Comparison of ENCODE assay signal across 2 cellular contexts in the genomic region with DNA sequence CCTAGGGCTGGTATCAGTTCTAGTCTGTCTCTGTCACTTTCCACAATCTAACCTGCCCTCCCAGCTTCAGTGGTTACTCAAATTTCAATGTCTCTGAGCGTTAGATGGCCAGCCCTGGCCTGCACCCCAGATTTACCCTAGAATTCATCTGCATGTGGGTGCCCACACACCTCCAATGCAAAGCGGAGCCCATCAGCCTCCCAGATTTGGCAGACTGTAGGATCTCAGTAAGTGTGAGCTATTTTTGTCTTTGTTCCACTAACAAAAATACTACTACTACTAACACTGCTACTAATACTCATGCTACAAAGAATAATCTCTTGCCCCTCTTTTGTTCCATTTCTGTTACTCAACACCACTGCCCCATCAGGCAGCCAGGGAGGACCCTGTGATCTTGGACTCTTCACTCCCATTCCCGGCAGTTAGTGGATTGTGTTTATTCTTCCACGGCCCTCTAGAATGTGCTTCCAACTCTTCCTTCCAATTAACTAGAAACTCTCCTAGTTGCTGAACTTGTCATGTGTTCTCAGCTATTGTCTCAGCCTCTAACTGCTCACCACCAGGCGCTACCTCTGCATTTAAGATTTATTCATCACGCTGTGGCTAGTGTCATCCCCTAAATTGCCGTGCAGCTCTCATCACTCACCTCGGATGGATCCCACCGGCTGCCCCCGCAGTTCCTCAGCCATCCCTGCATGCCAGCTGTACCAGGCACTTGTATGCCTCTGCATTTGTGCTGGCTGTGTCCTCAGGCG.
A peak's percentile ranks its signal among the peaks of the same experiment; 100 is the strongest.
TF ChIP-seq lines count a peak whose summit lies in the region.

No MANE protein-coding gene starts in this region.

TF ChIP-seq in GM23338, 12 proteins besides CTCF, POLR2A, EP300 and RAD21 (continued from another document and continues in another):
- TF ChIP-seq, protein P1, sequence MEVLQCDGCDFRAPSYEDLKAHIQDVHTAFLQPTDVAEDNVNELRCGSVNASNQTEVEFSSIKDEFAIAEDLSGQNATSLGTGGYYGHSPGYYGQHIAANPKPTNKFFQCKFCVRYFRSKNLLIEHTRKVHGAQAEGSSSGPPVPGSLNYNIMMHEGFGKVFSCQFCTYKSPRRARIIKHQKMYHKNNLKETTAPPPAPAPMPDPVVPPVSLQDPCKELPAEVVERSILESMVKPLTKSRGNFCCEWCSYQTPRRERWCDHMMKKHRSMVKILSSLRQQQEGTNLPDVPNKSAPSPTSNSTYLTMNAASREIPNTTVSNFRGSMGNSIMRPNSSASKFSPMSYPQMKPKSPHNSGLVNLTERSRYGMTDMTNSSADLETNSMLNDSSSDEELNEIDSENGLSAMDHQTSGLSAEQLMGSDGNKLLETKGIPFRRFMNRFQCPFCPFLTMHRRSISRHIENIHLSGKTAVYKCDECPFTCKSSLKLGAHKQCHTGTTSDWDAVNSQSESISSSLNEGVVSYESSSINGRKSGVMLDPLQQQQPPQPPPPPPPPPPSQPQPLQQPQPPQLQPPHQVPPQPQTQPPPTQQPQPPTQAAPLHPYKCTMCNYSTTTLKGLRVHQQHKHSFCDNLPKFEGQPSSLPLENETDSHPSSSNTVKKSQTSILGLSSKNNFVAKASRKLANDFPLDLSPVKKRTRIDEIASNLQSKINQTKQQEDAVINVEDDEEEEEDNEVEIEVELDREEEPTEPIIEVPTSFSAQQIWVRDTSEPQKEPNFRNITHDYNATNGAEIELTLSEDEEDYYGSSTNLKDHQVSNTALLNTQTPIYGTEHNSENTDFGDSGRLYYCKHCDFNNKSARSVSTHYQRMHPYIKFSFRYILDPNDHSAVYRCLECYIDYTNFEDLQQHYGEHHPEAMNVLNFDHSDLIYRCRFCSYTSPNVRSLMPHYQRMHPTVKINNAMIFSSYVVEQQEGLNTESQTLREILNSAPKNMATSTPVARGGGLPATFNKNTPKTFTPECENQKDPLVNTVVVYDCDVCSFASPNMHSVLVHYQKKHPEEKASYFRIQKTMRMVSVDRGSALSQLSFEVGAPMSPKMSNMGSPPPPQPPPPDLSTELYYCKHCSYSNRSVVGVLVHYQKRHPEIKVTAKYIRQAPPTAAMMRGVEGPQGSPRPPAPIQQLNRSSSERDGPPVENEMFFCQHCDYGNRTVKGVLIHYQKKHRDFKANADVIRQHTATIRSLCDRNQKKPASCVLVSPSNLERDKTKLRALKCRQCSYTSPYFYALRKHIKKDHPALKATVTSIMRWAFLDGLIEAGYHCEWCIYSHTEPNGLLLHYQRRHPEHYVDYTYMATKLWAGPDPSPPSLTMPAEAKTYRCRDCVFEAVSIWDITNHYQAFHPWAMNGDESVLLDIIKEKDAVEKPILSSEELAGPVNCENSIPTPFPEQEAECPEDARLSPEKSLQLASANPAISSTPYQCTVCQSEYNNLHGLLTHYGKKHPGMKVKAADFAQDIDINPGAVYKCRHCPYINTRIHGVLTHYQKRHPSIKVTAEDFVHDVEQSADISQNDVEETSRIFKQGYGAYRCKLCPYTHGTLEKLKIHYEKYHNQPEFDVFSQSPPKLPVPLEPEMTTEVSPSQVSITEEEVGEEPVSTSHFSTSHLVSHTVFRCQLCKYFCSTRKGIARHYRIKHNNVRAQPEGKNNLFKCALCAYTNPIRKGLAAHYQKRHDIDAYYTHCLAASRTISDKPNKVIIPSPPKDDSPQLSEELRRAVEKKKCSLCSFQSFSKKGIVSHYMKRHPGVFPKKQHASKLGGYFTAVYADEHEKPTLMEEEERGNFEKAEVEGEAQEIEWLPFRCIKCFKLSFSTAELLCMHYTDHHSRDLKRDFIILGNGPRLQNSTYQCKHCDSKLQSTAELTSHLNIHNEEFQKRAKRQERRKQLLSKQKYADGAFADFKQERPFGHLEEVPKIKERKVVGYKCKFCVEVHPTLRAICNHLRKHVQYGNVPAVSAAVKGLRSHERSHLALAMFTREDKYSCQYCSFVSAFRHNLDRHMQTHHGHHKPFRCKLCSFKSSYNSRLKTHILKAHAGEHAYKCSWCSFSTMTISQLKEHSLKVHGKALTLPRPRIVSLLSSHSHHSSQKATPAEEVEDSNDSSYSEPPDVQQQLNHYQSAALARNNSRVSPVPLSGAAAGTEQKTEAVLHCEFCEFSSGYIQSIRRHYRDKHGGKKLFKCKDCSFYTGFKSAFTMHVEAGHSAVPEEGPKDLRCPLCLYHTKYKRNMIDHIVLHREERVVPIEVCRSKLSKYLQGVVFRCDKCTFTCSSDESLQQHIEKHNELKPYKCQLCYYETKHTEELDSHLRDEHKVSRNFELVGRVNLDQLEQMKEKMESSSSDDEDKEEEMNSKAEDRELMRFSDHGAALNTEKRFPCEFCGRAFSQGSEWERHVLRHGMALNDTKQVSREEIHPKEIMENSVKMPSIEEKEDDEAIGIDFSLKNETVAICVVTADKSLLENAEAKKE (CRISPR knock-in tag; IDR thresholded peaks at IDR 0.05) = no peak
- TF ChIP-seq, protein P2, sequence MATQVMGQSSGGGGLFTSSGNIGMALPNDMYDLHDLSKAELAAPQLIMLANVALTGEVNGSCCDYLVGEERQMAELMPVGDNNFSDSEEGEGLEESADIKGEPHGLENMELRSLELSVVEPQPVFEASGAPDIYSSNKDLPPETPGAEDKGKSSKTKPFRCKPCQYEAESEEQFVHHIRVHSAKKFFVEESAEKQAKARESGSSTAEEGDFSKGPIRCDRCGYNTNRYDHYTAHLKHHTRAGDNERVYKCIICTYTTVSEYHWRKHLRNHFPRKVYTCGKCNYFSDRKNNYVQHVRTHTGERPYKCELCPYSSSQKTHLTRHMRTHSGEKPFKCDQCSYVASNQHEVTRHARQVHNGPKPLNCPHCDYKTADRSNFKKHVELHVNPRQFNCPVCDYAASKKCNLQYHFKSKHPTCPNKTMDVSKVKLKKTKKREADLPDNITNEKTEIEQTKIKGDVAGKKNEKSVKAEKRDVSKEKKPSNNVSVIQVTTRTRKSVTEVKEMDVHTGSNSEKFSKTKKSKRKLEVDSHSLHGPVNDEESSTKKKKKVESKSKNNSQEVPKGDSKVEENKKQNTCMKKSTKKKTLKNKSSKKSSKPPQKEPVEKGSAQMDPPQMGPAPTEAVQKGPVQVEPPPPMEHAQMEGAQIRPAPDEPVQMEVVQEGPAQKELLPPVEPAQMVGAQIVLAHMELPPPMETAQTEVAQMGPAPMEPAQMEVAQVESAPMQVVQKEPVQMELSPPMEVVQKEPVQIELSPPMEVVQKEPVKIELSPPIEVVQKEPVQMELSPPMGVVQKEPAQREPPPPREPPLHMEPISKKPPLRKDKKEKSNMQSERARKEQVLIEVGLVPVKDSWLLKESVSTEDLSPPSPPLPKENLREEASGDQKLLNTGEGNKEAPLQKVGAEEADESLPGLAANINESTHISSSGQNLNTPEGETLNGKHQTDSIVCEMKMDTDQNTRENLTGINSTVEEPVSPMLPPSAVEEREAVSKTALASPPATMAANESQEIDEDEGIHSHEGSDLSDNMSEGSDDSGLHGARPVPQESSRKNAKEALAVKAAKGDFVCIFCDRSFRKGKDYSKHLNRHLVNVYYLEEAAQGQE (IDR thresholded peaks at IDR 0.05; ENCODE audit: unreplicated experiment) = no peak
- TF ChIP-seq, protein P3, sequence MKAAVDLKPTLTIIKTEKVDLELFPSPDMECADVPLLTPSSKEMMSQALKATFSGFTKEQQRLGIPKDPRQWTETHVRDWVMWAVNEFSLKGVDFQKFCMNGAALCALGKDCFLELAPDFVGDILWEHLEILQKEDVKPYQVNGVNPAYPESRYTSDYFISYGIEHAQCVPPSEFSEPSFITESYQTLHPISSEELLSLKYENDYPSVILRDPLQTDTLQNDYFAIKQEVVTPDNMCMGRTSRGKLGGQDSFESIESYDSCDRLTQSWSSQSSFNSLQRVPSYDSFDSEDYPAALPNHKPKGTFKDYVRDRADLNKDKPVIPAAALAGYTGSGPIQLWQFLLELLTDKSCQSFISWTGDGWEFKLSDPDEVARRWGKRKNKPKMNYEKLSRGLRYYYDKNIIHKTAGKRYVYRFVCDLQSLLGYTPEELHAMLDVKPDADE (IDR thresholded peaks at IDR 0.05) = no peak
- TF ChIP-seq ZNF114 (CRISPR knock-in tag; IDR thresholded peaks at IDR 0.05) = no peak
- TF ChIP-seq STAT1 (IDR thresholded peaks at IDR 0.05; ENCODE audit: unreplicated experiment) = no peak
- TF ChIP-seq ZNF331 (CRISPR knock-in tag; IDR thresholded peaks at IDR 0.05; ENCODE audit: low read depth) = no peak
- no peak for TF ChIP-seq NANOG (IDR thresholded peaks at IDR 0.05; ENCODE audit: borderline replicate concordance)
- no peak for TF ChIP-seq EZH2 (IDR thresholded peaks at IDR 0.05; ENCODE audit: low read depth, unreplicated experiment)

TF ChIP-seq in HepG2, 621 proteins besides CTCF, POLR2A, EP300 and RAD21 (continued from another document):
- TF ChIP-seq, protein P4, sequence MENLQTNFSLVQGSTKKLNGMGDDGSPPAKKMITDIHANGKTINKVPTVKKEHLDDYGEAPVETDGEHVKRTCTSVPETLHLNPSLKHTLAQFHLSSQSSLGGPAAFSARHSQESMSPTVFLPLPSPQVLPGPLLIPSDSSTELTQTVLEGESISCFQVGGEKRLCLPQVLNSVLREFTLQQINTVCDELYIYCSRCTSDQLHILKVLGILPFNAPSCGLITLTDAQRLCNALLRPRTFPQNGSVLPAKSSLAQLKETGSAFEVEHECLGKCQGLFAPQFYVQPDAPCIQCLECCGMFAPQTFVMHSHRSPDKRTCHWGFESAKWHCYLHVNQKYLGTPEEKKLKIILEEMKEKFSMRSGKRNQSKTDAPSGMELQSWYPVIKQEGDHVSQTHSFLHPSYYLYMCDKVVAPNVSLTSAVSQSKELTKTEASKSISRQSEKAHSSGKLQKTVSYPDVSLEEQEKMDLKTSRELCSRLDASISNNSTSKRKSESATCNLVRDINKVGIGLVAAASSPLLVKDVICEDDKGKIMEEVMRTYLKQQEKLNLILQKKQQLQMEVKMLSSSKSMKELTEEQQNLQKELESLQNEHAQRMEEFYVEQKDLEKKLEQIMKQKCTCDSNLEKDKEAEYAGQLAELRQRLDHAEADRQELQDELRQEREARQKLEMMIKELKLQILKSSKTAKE (CRISPR knock-in tag; IDR thresholded peaks at IDR 0.05; ENCODE audit: borderline replicate concordance) = no peak
- TF ChIP-seq TOPORS (CRISPR knock-in tag; IDR thresholded peaks at IDR 0.05) (no peak), KAT8 (CRISPR knock-in tag; IDR thresholded peaks at IDR 0.05) (no peak), GATAD2A (CRISPR knock-in tag; IDR thresholded peaks at IDR 0.05) (peak; percentile 55; the same call in 1 of the 2 replicates), ZNF780A (CRISPR knock-in tag; IDR thresholded peaks at IDR 0.05) (no peak), ZFP36 (IDR thresholded peaks at IDR 0.05; ENCODE audit: borderline replicate concordance, low read depth, low read length, partially characterized antibody) (no peak)
- TF ChIP-seq, protein P5, sequence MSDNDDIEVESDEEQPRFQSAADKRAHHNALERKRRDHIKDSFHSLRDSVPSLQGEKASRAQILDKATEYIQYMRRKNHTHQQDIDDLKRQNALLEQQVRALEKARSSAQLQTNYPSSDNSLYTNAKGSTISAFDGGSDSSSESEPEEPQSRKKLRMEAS (IDR thresholded peaks at IDR 0.05) = no peak
